In the genomic region with DNA sequence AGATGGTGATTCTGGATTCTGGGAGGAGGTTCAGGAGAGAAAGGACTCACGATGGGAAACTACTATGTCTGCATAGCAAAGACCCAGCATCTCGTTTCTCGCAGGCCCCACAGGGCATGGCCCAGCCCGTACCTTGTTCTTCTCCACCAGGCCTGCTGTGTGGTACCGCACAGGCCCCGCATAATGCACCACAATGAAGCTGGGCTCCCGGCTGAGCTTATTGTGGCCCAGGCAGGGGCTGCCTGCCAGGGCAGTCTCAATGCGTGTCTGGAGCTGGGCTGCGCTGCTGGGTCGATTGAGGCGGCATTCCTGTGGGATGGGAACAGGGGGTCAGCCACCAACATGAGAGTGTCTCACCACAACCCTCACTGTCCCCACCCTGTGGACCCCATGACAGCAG, we compare ENCODE assay signal across 32 cellular contexts.
"Had no signal": no experiment of that assay in that cellular context is flagged by ENCODE, and none has a peak within 500 bp of the region (broad histone marks: within the 10 kb centered on the region; RNA-seq: fewer than 3 reads in every experiment).

No MANE protein-coding gene starts in this region.

- H3K27me3 ChIP-seq: adrenal gland, cardiac muscle cell, dorsolateral prefrontal cortex, gastrocnemius medialis, pancreas, sigmoid colon, uterus had no signal

- H3K27ac ChIP-seq: adrenal gland, cardiac muscle cell, coronary artery, dorsolateral prefrontal cortex, gastrocnemius medialis, pancreas, prostate gland, sigmoid colon, uterus had no signal

- H3K27ac Mint-ChIP-seq: activated CD4-positive, alpha-beta T cell treated with anti-CD3 and anti-CD28 coated beads for 36 hours; activated naive CD4-positive, alpha-beta T cell treated with anti-CD3 and anti-CD28 coated beads for 36 hours; activated naive CD8-positive, alpha-beta T cell treated with anti-CD3 and anti-CD28 coated beads for 36 hours; activated T-cell treated with anti-CD3 and anti-CD28 coated beads, Interleukin-2, amount 50 U/mL, for 72 hours; mesothelial cell of epicardium; naive thymus-derived CD4-positive, alpha-beta T cell; stimulated activated effector memory CD8-positive, alpha-beta T cell treated with anti-CD3 and anti-CD28 coated beads, Interleukin-12 subunit alpha, Interleukin-12 subunit beta, amount 100 ng/mL, for 72 hours; stimulated activated naive CD8-positive, alpha-beta T cell treated with anti-CD3 and anti-CD28 coated beads, Interleukin-15, Interleukin-2, amounts not matched to agents 100 ng/mL and 50 ng/mL, for 24 hours; T-helper 2 cell treated with Interferon-gamma antibody and Interleukin-4, amounts not matched to agents 5 μg/mL and 100 μg/mL, for 36 hours; type B pancreatic cell had no signal

- H3K4me3 Mint-ChIP-seq: activated CD4-positive, alpha-beta T cell treated with anti-CD3 and anti-CD28 coated beads for 36 hours; activated naive CD4-positive, alpha-beta T cell treated with anti-CD3 and anti-CD28 coated beads for 36 hours; activated naive CD8-positive, alpha-beta T cell treated with anti-CD3 and anti-CD28 coated beads for 36 hours; activated T-cell treated with anti-CD3 and anti-CD28 coated beads, Interleukin-2, amount 50 U/mL, for 72 hours; brain; mesothelial cell of epicardium; naive thymus-derived CD4-positive, alpha-beta T cell; stimulated activated effector memory CD8-positive, alpha-beta T cell treated with anti-CD3 and anti-CD28 coated beads, Interleukin-12 subunit alpha, Interleukin-12 subunit beta, amount 100 ng/mL, for 72 hours; stimulated activated naive CD8-positive, alpha-beta T cell treated with anti-CD3 and anti-CD28 coated beads, Interleukin-15, Interleukin-2, amounts not matched to agents 100 ng/mL and 50 ng/mL, for 24 hours; T-helper 2 cell treated with Interferon-gamma antibody and Interleukin-4, amounts not matched to agents 5 μg/mL and 100 μg/mL, for 36 hours; type B pancreatic cell had no signal

- H3K27me3 Mint-ChIP-seq: activated CD4-positive, alpha-beta T cell treated with anti-CD3 and anti-CD28 coated beads for 36 hours; activated naive CD8-positive, alpha-beta T cell treated with anti-CD3 and anti-CD28 coated beads for 36 hours; naive thymus-derived CD4-positive, alpha-beta T cell; stimulated activated naive CD8-positive, alpha-beta T cell treated with anti-CD3 and anti-CD28 coated beads, Interleukin-15, Interleukin-2, amounts not matched to agents 100 ng/mL and 50 ng/mL, for 24 hours; type B pancreatic cell had no signal

- H3K4me3 ChIP-seq: adrenal gland, cardiac muscle cell, coronary artery, dorsolateral prefrontal cortex, gastrocnemius medialis, pancreas, prostate gland, sigmoid colon, uterus had no signal

- ATAC-seq: activated CD4-positive, alpha-beta T cell treated with anti-CD3 and anti-CD28 coated beads for 36 hours; activated T-cell treated with anti-CD3 and anti-CD28 coated beads, Interleukin-2, amount 50 U/mL, for 72 hours; gastrocnemius medialis; left ventricle myocardium superior; naive thymus-derived CD4-positive, alpha-beta T cell; pancreas; stimulated activated effector memory CD8-positive, alpha-beta T cell treated with anti-CD3 and anti-CD28 coated beads, Interleukin-12 subunit alpha, Interleukin-12 subunit beta, amount 100 ng/mL, for 72 hours had no signal

- H3K36me3 ChIP-seq: cardiac muscle cell, uterus had no signal

- H3K4me1 Mint-ChIP-seq: activated CD4-positive, alpha-beta T cell treated with anti-CD3 and anti-CD28 coated beads for 36 hours; brain; mesothelial cell of epicardium had no signal

- H3K9me3 Mint-ChIP-seq: activated naive CD4-positive, alpha-beta T cell treated with anti-CD3 and anti-CD28 coated beads for 36 hours; activated naive CD8-positive, alpha-beta T cell treated with anti-CD3 and anti-CD28 coated beads for 36 hours; activated T-cell treated with anti-CD3 and anti-CD28 coated beads, Interleukin-2, amount 50 U/mL, for 72 hours; brain; mesothelial cell of epicardium; naive thymus-derived CD4-positive, alpha-beta T cell; stimulated activated effector memory CD8-positive, alpha-beta T cell treated with anti-CD3 and anti-CD28 coated beads, Interleukin-12 subunit alpha, Interleukin-12 subunit beta, amount 100 ng/mL, for 72 hours; stimulated activated naive CD8-positive, alpha-beta T cell treated with anti-CD3 and anti-CD28 coated beads, Interleukin-15, Interleukin-2, amounts not matched to agents 100 ng/mL and 50 ng/mL, for 24 hours; T-helper 2 cell treated with Interferon-gamma antibody and Interleukin-4, amounts not matched to agents 5 μg/mL and 100 μg/mL, for 36 hours; type B pancreatic cell had no signal

- DNase-seq: activated CD4-positive, alpha-beta T cell treated with anti-CD3 and anti-CD28 coated beads for 36 hours; activated CD4-positive, CD25-positive, alpha-beta regulatory T cell; activated naive CD4-positive, alpha-beta T cell treated with anti-CD3 and anti-CD28 coated beads for 36 hours; activated naive CD8-positive, alpha-beta T cell treated with anti-CD3 and anti-CD28 coated beads for 36 hours; activated T-cell treated with anti-CD3 and anti-CD28 coated beads, Interleukin-2, amount 50 U/mL, for 72 hours; adrenal gland; aorta; dorsolateral prefrontal cortex; effector memory CD4-positive, alpha-beta T cell; erythroblast; gastrocnemius medialis; glutamatergic neuron; left ventricle myocardium superior; mammary epithelial cell; naive thymus-derived CD4-positive, alpha-beta T cell; pancreas; retina; sigmoid colon; small intestine; stimulated activated CD4-positive, alpha-beta T cell treated with anti-CD3 and anti-CD28 coated beads, Interleukin-4, amount 100 ng/mL, for 24 hours; substantia nigra; T-helper 1 cell; uterus had no signal

- H3K9me3 ChIP-seq: adrenal gland, gastrocnemius medialis, pancreas, prostate gland, sigmoid colon, uterus had no signal

- H3K4me1 ChIP-seq: adrenal gland, gastrocnemius medialis, pancreas, prostate gland, sigmoid colon, uterus had no signal
